ENCODE assay signal across 8 cellular contexts in genomic region chr9:71910602-71911060, GRCh38. TPM values are rescaled to one million over a fixed set of nuclear protein-coding genes. Genes with fewer than 3 reads are reported as not detected.
DNase-seq lines count a peak whose midpoint lies in the region; ATAC-seq, FAIRE-seq and TF ChIP-seq lines count a peak whose summit lies in the region.

No MANE protein-coding gene starts in this region.

- H3K27ac ChIP-seq in CD8-positive, alpha-beta T cell (ENCODE audit: low read depth, low read length): peak overlapping the region; percentile 63
- H3K27ac ChIP-seq in kidney (ENCODE audit: low read depth in 2 of 2, low read length in 2 of 2) (peak overlapping the region; percentile 66 to 81), suprapubic skin (peak overlapping the region; percentile 93)

- POLR2A ChIA-PET in CD8-positive, alpha-beta T cell (lab: Charles Lee): interaction anchor here (0.8 to 2.2 kb wide), 11 partner anchors 9 to 454 kb away, joined by 3 to 11 read pairs (median 4); partner anchors contain the start of genes CEMIP2 and ZFAND5
- POLR2A ChIA-PET in activated naive CD8-positive, alpha-beta T cell treated with anti-CD3 and anti-CD28 coated beads, Interleukin-2, amount 10 ng/mL, durations not matched to agents 7 days and 5 days (lab: Charles Lee): interaction anchor here (1.0 to 3.5 kb wide), 12 partner anchors 9 to 452 kb away, joined by 3 to 60 read pairs (median 7); no protein-coding TSS in a partner anchor

- no peak for DNase-seq in CD8-positive, alpha-beta T cell
- no peak for DNase-seq in activated naive CD8-positive, alpha-beta T cell treated with anti-CD3 and anti-CD28 coated beads, Interleukin-2, amount 10 ng/mL, durations not matched to agents 7 days and 5 days
- peak; percentile 86 for DNase-seq in kidney
- no peak for DNase-seq in suprapubic skin (ENCODE audit: low spot score in 2 of 2)
- DNase-seq in stimulated activated naive CD4-positive, alpha-beta T cell treated with Interleukin-2 at 50 U/mL for 16 hours (lab: John Stamatoyannopoulos, UW): no peak
- DNase-seq in NCI-H226: no peak

- TF ChIP-seq CTCF in CD8-positive, alpha-beta T cell (IDR thresholded peaks at IDR 0.05): no peak
- no peak for TF ChIP-seq CTCF in kidney (IDR thresholded peaks at IDR 0.05; ENCODE audit: borderline replicate concordance, extremely low read depth, insufficient read depth)
- no peak for TF ChIP-seq CTCF in suprapubic skin (IDR thresholded peaks at IDR 0.05)

- no peaks in the 10 kb centered on the region for H3K9me3 ChIP-seq in CD8-positive, alpha-beta T cell (ENCODE audit: low read length)
- H3K9me3 ChIP-seq in kidney (ENCODE audit: control insufficient read depth in 1 of 2, low read length in 2 of 2) (no peaks in the 10 kb centered on the region), suprapubic skin (no peaks in the 10 kb centered on the region)

- intact Hi-C loops in CD8-positive, alpha-beta T cell (cut with DNase I, micrococcal nuclease): loop anchor here (1.0 to 5.0 kb wide), 10 partner anchors 12 to 1498 kb away; partner anchors contain the start of genes CEMIP2 (in 1 of the 2), KLF9 (in 1 of the 2) and ZFAND5 (in 1 of the 2)
- intact Hi-C loops in kidney (cut with DNase I): no loop called here

- WGBS in suprapubic skin: no CpG with 5 or more reads among the region's 62 CpGs

- H3K9me3 Mint-ChIP-seq in CD8-positive, alpha-beta T cell: no peaks in the 10 kb centered on the region
- no peaks in the 10 kb centered on the region for H3K9me3 Mint-ChIP-seq in activated naive CD8-positive, alpha-beta T cell treated with anti-CD3 and anti-CD28 coated beads, Interleukin-2, amount 10 ng/mL, durations not matched to agents 7 days and 5 days

- peaks cover 25% of the 10 kb centered on the region for H3K36me3 Mint-ChIP-seq in CD8-positive, alpha-beta T cell
- peaks cover 11% of the 10 kb centered on the region for H3K36me3 Mint-ChIP-seq in activated naive CD8-positive, alpha-beta T cell treated with anti-CD3 and anti-CD28 coated beads, Interleukin-2, amount 10 ng/mL, durations not matched to agents 7 days and 5 days

- no peak for TF ChIP-seq POLR2A in suprapubic skin (IDR thresholded peaks at IDR 0.05)

- no peaks in the 10 kb centered on the region for H3K36me3 ChIP-seq in CD8-positive, alpha-beta T cell (ENCODE audit: insufficient read depth, low read length)
- no peaks in the 10 kb centered on the region for H3K36me3 ChIP-seq in kidney (ENCODE audit: control insufficient read depth in 1 of 2, insufficient read depth in 2 of 2, low read length in 2 of 2)
- H3K36me3 ChIP-seq in suprapubic skin: no peaks in the 10 kb centered on the region

- no peak for TF ChIP-seq EP300 in suprapubic skin (IDR thresholded peaks at IDR 0.05)

- H3K4me3 Mint-ChIP-seq in CD8-positive, alpha-beta T cell: peak overlapping the region; percentile 99
- peak overlapping the region; percentile 99 for H3K4me3 Mint-ChIP-seq in activated naive CD8-positive, alpha-beta T cell treated with anti-CD3 and anti-CD28 coated beads, Interleukin-2, amount 10 ng/mL, durations not matched to agents 7 days and 5 days

- peaks cover 74% of the 10 kb centered on the region for H3K4me1 Mint-ChIP-seq in CD8-positive, alpha-beta T cell (ENCODE audit: low read depth)
- peaks cover 39% of the 10 kb centered on the region for H3K4me1 Mint-ChIP-seq in activated naive CD8-positive, alpha-beta T cell treated with anti-CD3 and anti-CD28 coated beads, Interleukin-2, amount 10 ng/mL, durations not matched to agents 7 days and 5 days

- ATAC-seq in CD8-positive, alpha-beta T cell: no peak
- ATAC-seq in GM19463 (IDR thresholded peaks at IDR 0.05; ENCODE audit: unreplicated experiment) (peak; percentile 7), HG03469 (IDR thresholded peaks at IDR 0.05; ENCODE audit: unreplicated experiment) (peak; percentile 9)
- peak; percentile 4 for ATAC-seq in activated naive CD8-positive, alpha-beta T cell treated with anti-CD3 and anti-CD28 coated beads, Interleukin-2, amount 10 ng/mL, durations not matched to agents 7 days and 5 days (ENCODE audit: low read depth)

- H3K4me1 ChIP-seq in CD8-positive, alpha-beta T cell (ENCODE audit: insufficient read depth, low read length): peaks cover 26% of the 10 kb centered on the region
- H3K4me1 ChIP-seq in kidney (ENCODE audit: control insufficient read depth in 1 of 2, insufficient read depth in 1 of 2, low read depth in 1 of 2, low read length in 2 of 2) (peaks cover 0 to 4% of the 10 kb centered on the region in 2 donors), suprapubic skin (peaks cover 36% of the 10 kb centered on the region)

- no peak for FAIRE-seq in kidney (lab: Jason Lieb, UNC)

- peak overlapping the region; percentile 80 for H3K4me3 ChIP-seq in CD8-positive, alpha-beta T cell (ENCODE audit: low read depth, low read length)
- H3K4me3 ChIP-seq in kidney (ENCODE audit: low read length in 2 of 2) (peak overlapping the region; percentile 83 to 93), suprapubic skin (peak overlapping the region; percentile 89)

- H3K27me3 Mint-ChIP-seq in CD8-positive, alpha-beta T cell (ENCODE audit: low read depth): no peaks in the 10 kb centered on the region
- H3K27me3 Mint-ChIP-seq in activated naive CD8-positive, alpha-beta T cell treated with anti-CD3 and anti-CD28 coated beads, Interleukin-2, amount 10 ng/mL, durations not matched to agents 7 days and 5 days: no peaks in the 10 kb centered on the region

- H3K9ac ChIP-seq in kidney (ENCODE audit: low read length in 2 of 2): peak overlapping the region; percentile 6 to 85

- CTCF ChIA-PET in CD8-positive, alpha-beta T cell (lab: Charles Lee): interaction anchor here (1.0 to 1.5 kb wide), 6 partner anchors 16 to 128 kb away, joined by 3 to 9 read pairs (median 4); no protein-coding TSS in a partner anchor

- no peaks in the 10 kb centered on the region for H3K27me3 ChIP-seq in CD8-positive, alpha-beta T cell (ENCODE audit: insufficient read depth, low read length)
- no peaks in the 10 kb centered on the region for H3K27me3 ChIP-seq in suprapubic skin

- peak overlapping the region; percentile 96 for H3K27ac Mint-ChIP-seq in CD8-positive, alpha-beta T cell
- H3K27ac Mint-ChIP-seq in activated naive CD8-positive, alpha-beta T cell treated with anti-CD3 and anti-CD28 coated beads, Interleukin-2, amount 10 ng/mL, durations not matched to agents 7 days and 5 days: peak overlapping the region; percentile 99

RNA-seq across cellular contexts. Expression of gene ABHD17B, which starts 0.4 kb away (rescaled TPM):
- total RNA-seq in CD8-positive, alpha-beta T cell: 10 to 100 TPM; 31.5 to 33.7 TPM
- total RNA-seq in activated naive CD8-positive, alpha-beta T cell treated with anti-CD3 and anti-CD28 coated beads, Interleukin-2, amount 10 ng/mL, durations not matched to agents 7 days and 5 days: 10 to 100 TPM; 25.2 to 25.6 TPM
- total RNA-seq in kidney: 19.0 TPM
- 9.0 TPM for polyA plus RNA-seq in kidney (ENCODE audit: insufficient read depth, low read depth, low replicate concordance)
- 10 to 100 TPM; 22.4 to 40.7 (median 33.2) TPM for total RNA-seq in suprapubic skin

RNA-seq across cellular contexts. Expression of gene C9orf85, which starts 0.8 kb away (rescaled TPM):
- 1 to 10 TPM; 3.1 to 4.0 TPM for total RNA-seq in CD8-positive, alpha-beta T cell
- 10 to 100 TPM in 1 of 2 experiments, 1 to 10 TPM in 1; 9.2 to 11.3 TPM for total RNA-seq in activated naive CD8-positive, alpha-beta T cell treated with anti-CD3 and anti-CD28 coated beads, Interleukin-2, amount 10 ng/mL, durations not matched to agents 7 days and 5 days
- total RNA-seq in kidney (8.1 TPM), suprapubic skin (10 to 100 TPM; 13.1 to 18.9 (median 16.4) TPM)
- 7.0 TPM for polyA plus RNA-seq in kidney (ENCODE audit: insufficient read depth, low read depth, low replicate concordance)
